Comparison of ENCODE assay signal across 14 cellular contexts in genomic region chr10:71751515-71752224, GRCh38. TPM values are rescaled to one million over a fixed set of nuclear protein-coding genes. Genes with fewer than 3 reads are reported as not detected.
A peak's percentile ranks its signal among the peaks of the same experiment; 100 is the strongest.
DNase-seq lines count a peak whose midpoint lies in the region; ATAC-seq and TF ChIP-seq lines count a peak whose summit lies in the region.
"Had no signal": no experiment of that assay in that cellular context is flagged by ENCODE, and none has a peak within 500 bp of the region (broad histone marks: within the 10 kb centered on the region; RNA-seq: fewer than 3 reads in every experiment).

No MANE protein-coding gene starts in this region.

- no peaks in the 10 kb centered on the region for H3K27me3 Mint-ChIP-seq in CD8-positive, alpha-beta memory T cell
- no peaks in the 10 kb centered on the region for H3K27me3 Mint-ChIP-seq in naive thymus-derived CD8-positive, alpha-beta T cell

- BruUV-seq in A673 (replicated peaks; lab: Mats Ljungman, UMichigan): no TSS peak

- CTCF ChIA-PET in CD8-positive, alpha-beta memory T cell (lab: Charles Lee): interaction anchor here (1.3 to 7.6 kb wide), 6 partner anchors 9 to 60 kb away, joined by 4 to 89 read pairs (median 6); partner anchors contain the start of gene VSIR
- CTCF ChIA-PET in A673 (lab: Charles Lee): no interaction called here

- no peaks in the 10 kb centered on the region for H3K9me3 Mint-ChIP-seq in CD8-positive, alpha-beta memory T cell
- H3K9me3 Mint-ChIP-seq in naive thymus-derived CD8-positive, alpha-beta T cell: no peaks in the 10 kb centered on the region

- H3K9me3 ChIP-seq in BLaER1 (no peaks in the 10 kb centered on the region), A673 (ENCODE audit: low read depth, low read length, poor library complexity, severe bottlenecking) (no peaks in the 10 kb centered on the region)
- H3K9me3 ChIP-seq in CD8-positive, alpha-beta memory T cell (ENCODE audit: low read length): no peaks in the 10 kb centered on the region
- H3K9me3 ChIP-seq: ovary had no signal

- H3K4me1 Mint-ChIP-seq in CD8-positive, alpha-beta memory T cell: peaks cover 85 to 94% (median 90%) of the 10 kb centered on the region in 3 donors
- peaks cover 59 to 98% (median 97%) of the 10 kb centered on the region in 4 donors for H3K4me1 Mint-ChIP-seq in naive thymus-derived CD8-positive, alpha-beta T cell

- H3K4me1 ChIP-seq in BLaER1: peaks cover 95% of the 10 kb centered on the region
- H3K4me1 ChIP-seq in CD8-positive, alpha-beta memory T cell (ENCODE audit: insufficient read depth, low read length): peaks cover 99% of the 10 kb centered on the region
- no peaks in the 10 kb centered on the region for H3K4me1 ChIP-seq in A673 (ENCODE audit: insufficient read depth, low read length, poor library complexity, severe bottlenecking)

- no peak for TF ChIP-seq CTCF in A673 (conservative IDR thresholded peaks at IDR 0.05; ENCODE audit: low read depth, low read length)

- H3K4me3 Mint-ChIP-seq in CD8-positive, alpha-beta memory T cell: peak overlapping the region in 5 of 7 donors; percentile 19 to 60 (median 56)
- H3K4me3 Mint-ChIP-seq in naive thymus-derived CD8-positive, alpha-beta T cell: peak overlapping the region; percentile 37 to 82 (median 76)

- H3K36me3 ChIP-seq in BLaER1 (no peaks in the 10 kb centered on the region), A673 (ENCODE audit: insufficient read depth, low read length, poor library complexity, severe bottlenecking) (no peaks in the 10 kb centered on the region)
- peaks cover 17% of the 10 kb centered on the region for H3K36me3 ChIP-seq in CD8-positive, alpha-beta memory T cell (ENCODE audit: insufficient read depth, low read length)
- H3K36me3 ChIP-seq: ovary had no signal

- H3K9ac ChIP-seq in BLaER1: no peak overlapping the region

- peaks cover 2 to 66% (median 17%) of the 10 kb centered on the region in 3 donors for H3K36me3 Mint-ChIP-seq in CD8-positive, alpha-beta memory T cell
- peaks cover 0 to 39% (median 19%) of the 10 kb centered on the region in 3 donors for H3K36me3 Mint-ChIP-seq in naive thymus-derived CD8-positive, alpha-beta T cell

- DNase-seq in CD8-positive, alpha-beta memory T cell: no peak
- DNase-seq in naive thymus-derived CD8-positive, alpha-beta T cell: no peak
- DNase-seq in UCSD-AML1 (lab: John Stamatoyannopoulos, UW; ENCODE audit: unreplicated experiment) (no peak), NCI-H1436 (lab: John Stamatoyannopoulos, UW) (no peak), NCI-H774 (lab: John Stamatoyannopoulos, UW) (no peak), A673 (ENCODE audit: low spot score) (no peak)
- DNase-seq: activated CD8-positive, alpha-beta memory T cell treated with anti-CD3 and anti-CD28 coated beads, Interleukin-2, amount 50 U/mL, for 48 hours; C1 segment of cervical spinal cord; ovary; SIG-M5 had no signal

- intact Hi-C loops in A673 (cut with micrococcal nuclease; ENCODE audit: unreplicated experiment): no loop called here

- peak overlapping the region; percentile 87 to 97 (median 90) for H3K27ac Mint-ChIP-seq in CD8-positive, alpha-beta memory T cell
- peak overlapping the region; percentile 91 to 99 (median 97) for H3K27ac Mint-ChIP-seq in naive thymus-derived CD8-positive, alpha-beta T cell

- H3K4me2 ChIP-seq in BLaER1: peak overlapping the region; percentile 95

- H3K27ac ChIP-seq in BLaER1: no peak overlapping the region
- no peak overlapping the region for H3K27ac ChIP-seq in CD8-positive, alpha-beta memory T cell (ENCODE audit: low read depth, low read length)
- peak overlapping the region; percentile 34 for H3K27ac ChIP-seq in angular gyrus (ENCODE audit: low read depth, low read length)
- H3K27ac ChIP-seq in A673 (ENCODE audit: low read depth, low read length, poor library complexity, severe bottlenecking): no peak overlapping the region
- H3K27ac ChIP-seq: ovary had no signal

- H3K4me3 ChIP-seq in BLaER1 (no peak overlapping the region), A673 (ENCODE audit: low read depth, low read length, poor library complexity, severe bottlenecking) (no peak overlapping the region)
- H3K4me3 ChIP-seq in CD8-positive, alpha-beta memory T cell (ENCODE audit: low read length): no peak overlapping the region
- H3K4me3 ChIP-seq: ovary had no signal

- POLR2A ChIA-PET in CD8-positive, alpha-beta memory T cell (lab: Charles Lee): interaction anchor here (0.9 to 1.6 kb wide), 7 partner anchors 9 to 43 kb away, joined by 3 to 9 read pairs (median 4); partner anchors contain the start of gene VSIR
- POLR2A ChIA-PET in naive thymus-derived CD8-positive, alpha-beta T cell (lab: Charles Lee): interaction anchor here (0.8 to 41.4 kb wide), 12 partner anchors 15 to 546 kb away, joined by 3 to 1679 read pairs (median 5); partner anchors contain the start of genes ANAPC16, ASCC1, C10orf105 and PSAP
- POLR2A ChIA-PET in A673 (lab: Charles Lee; ENCODE audit: low non-redundant PET): no interaction called here

- peaks cover 3% of the 10 kb centered on the region; the same call in 1 of the 2 replicates for H3K27me3 ChIP-seq in BLaER1
- H3K27me3 ChIP-seq in CD8-positive, alpha-beta memory T cell (ENCODE audit: insufficient read depth, low read length, poor library complexity, severe bottlenecking): no peaks in the 10 kb centered on the region
- no peaks in the 10 kb centered on the region for H3K27me3 ChIP-seq in A673 (replicated peaks; ENCODE audit: insufficient read depth, low read depth, low read length, poor library complexity)
- H3K27me3 ChIP-seq: ovary had no signal

- no peaks in the 10 kb centered on the region for H4K20me1 ChIP-seq in BLaER1

- ATAC-seq in naive thymus-derived CD8-positive, alpha-beta T cell: no peak

RNA-seq across cellular contexts. Expression of gene VSIR, which starts 21.6 kb away (rescaled TPM):
- 10 to 100 TPM; 59.6 to 61.4 TPM for total RNA-seq in CD8-positive, alpha-beta memory T cell
- polyA plus RNA-seq in CD8-positive, alpha-beta memory T cell: 349 TPM
- total RNA-seq in naive thymus-derived CD8-positive, alpha-beta T cell: 100 to 1,000 TPM; 102 to 114 TPM
- polyA plus RNA-seq in naive thymus-derived CD8-positive, alpha-beta T cell: 100 to 1,000 TPM; 211 to 343 (median 262) TPM
- not detected in 2 replicates for total RNA-seq in A673 (2021)

RNA-seq across cellular contexts. Expression of gene C10orf105, which starts 32.1 kb away (rescaled TPM):
- under 1 TPM; 0.04 to 0.11 TPM for total RNA-seq in CD8-positive, alpha-beta memory T cell
- polyA plus RNA-seq in CD8-positive, alpha-beta memory T cell: 0.23 TPM
- total RNA-seq in naive thymus-derived CD8-positive, alpha-beta T cell: under 1 TPM; 0.21 to 0.25 TPM
- under 1 TPM in 1 of 3 donors, not detected in 2; 0.10 TPM for polyA plus RNA-seq in naive thymus-derived CD8-positive, alpha-beta T cell
- not detected in 2 replicates for total RNA-seq in A673 (2021)
- total RNA-seq: astrocyte, dermis microvascular lymphatic vessel endothelial cell had no signal

Comparison
In these comparisons a context has a peak if more than half of its experiments do, and no peak if none do; other contexts are left out.
1. RNA of gene VSIR, which starts 21.6 kb away (total RNA-seq): 102 to 114 TPM in naive thymus-derived CD8-positive, alpha-beta T cell and 59.6 to 61.4 TPM in CD8-positive, alpha-beta memory T cell; not detected in A673; every median in the first group is over 10 times any median in the second.